In genomic region chr17:51353296-51353695, GRCh38 we compare ENCODE assay signal across 18 cellular contexts.
"Had no signal": no experiment of that assay in that cellular context is flagged by ENCODE, and none has a peak within 500 bp of the region (broad histone marks: within the 10 kb centered on the region; RNA-seq: fewer than 3 reads in every experiment).

No MANE protein-coding gene starts in this region.

- H3K4me1 ChIP-seq: upper lobe of right lung had no signal

- H3K27me3 ChIP-seq: esophagus muscularis mucosa, gastroesophageal sphincter, right atrium auricular region, upper lobe of right lung, vagina had no signal

- H3K36me3 ChIP-seq: esophagus muscularis mucosa, gastroesophageal sphincter, right atrium auricular region, tibial artery, upper lobe of right lung, vagina had no signal

- H3K9me3 ChIP-seq: esophagus muscularis mucosa, gastroesophageal sphincter, right atrium auricular region, tibial artery, upper lobe of right lung, vagina had no signal

- H3K27ac ChIP-seq: coronary artery, epithelial cell of prostate, esophagus muscularis mucosa, gastroesophageal sphincter, right atrium auricular region, tibial artery, upper lobe of right lung, vagina had no signal

- ATAC-seq: gastroesophageal sphincter; naive thymus-derived CD4-positive, alpha-beta T cell; upper lobe of right lung had no signal

- H3K4me3 ChIP-seq: coronary artery, esophagus muscularis mucosa, gastroesophageal sphincter, right atrium auricular region, tibial artery, upper lobe of right lung, vagina had no signal

- DNase-seq: effector memory CD4-positive, alpha-beta T cell; glutamatergic neuron; immature natural killer cell; kidney glomerular epithelial cell; naive thymus-derived CD4-positive, alpha-beta T cell; nephron progenitor cell; posterior cingulate gyrus; small intestine; stimulated activated CD4-positive, alpha-beta T cell treated with anti-CD3 and anti-CD28 coated beads, Interleukin-12 subunit alpha, Interleukin-12 subunit beta, amount 100 ng/mL, for 4 hours; stimulated activated naive CD4-positive, alpha-beta T cell treated with Interleukin-2 at 50 U/mL for 16 hours; tibial artery; upper lobe of right lung had no signal
